Comparison of ENCODE assay signal across 20 cellular contexts in the genomic region with DNA sequence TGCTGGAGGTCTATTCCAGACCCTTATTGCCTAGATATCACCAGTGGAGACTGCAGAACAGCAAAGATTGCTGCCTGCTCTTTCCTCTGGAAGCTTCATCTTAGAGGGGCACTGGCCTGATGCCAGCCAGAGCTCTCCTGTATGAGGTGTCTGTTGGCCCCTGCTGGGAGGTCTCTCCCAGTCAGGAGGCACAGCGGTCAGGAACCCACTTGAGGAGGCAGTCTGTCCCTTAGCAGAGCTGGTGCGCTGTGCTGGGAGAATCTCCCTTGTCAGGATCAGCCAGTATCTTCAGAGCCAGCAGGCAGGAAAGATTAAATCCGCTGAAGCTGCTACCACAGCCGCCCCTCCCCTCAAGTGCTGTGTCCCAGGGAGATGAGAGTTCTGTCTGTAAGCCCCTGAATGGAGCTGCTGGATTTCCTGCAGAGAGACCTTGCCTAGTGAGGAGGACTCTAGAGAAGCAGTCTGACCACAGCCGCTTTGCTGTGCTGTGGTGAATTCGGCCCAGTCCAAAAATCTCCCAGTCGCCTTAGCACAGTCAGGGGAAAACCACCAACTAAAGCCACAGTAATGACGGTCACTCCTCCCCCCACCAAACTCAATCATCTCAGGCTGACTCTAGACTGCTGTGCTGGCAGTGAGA.
A peak's percentile ranks its signal among the peaks of the same experiment; 100 is the strongest.
DNase-seq lines count a peak whose midpoint lies in the region; ATAC-seq, FAIRE-seq and TF ChIP-seq lines count a peak whose summit lies in the region.
"Had no signal": no experiment of that assay in that cellular context is flagged by ENCODE, and none has a peak within 500 bp of the region (broad histone marks: within the 10 kb centered on the region; RNA-seq: fewer than 3 reads in every experiment).

No MANE protein-coding gene starts in this region.

- peak overlapping the region; percentile 12; the same call in 1 of the 2 replicates for H2BK5ac ChIP-seq in H1 (ENCODE audit: low read depth, low read length)

- H4K5ac ChIP-seq in H1 (ENCODE audit: insufficient read length, low read depth, low read length): no peak overlapping the region

- DNase-seq in CMK (ENCODE audit: low read depth): peak; percentile 0
- peak; percentile 42 to 76 for DNase-seq in NCI-H524 (lab: John Stamatoyannopoulos, UW)
- DNase-seq in H1 (ENCODE audit: low read depth in 1 of 2, low spot score in 2 of 2): no peak
- no peak for DNase-seq in effector CD4-positive, alpha-beta T cell
- DNase-seq in SHP77 (lab: John Stamatoyannopoulos, UW): no peak
- DNase-seq: activated gamma-delta T cell; anterior cingulate cortex; C1 segment of cervical spinal cord; foreskin melanocyte; NCI-H1436; stimulated activated CD4-positive, alpha-beta T cell treated with anti-CD3 and anti-CD28 coated beads, Interleukin-2, amount 100 ng/mL, for 48 hours; T1000; uterus had no signal

- no peaks in the 10 kb centered on the region for H3K9me3 ChIP-seq in H1 (ENCODE audit: insufficient read depth in 2 of 2, low read depth in 1 of 2, low read length in 1 of 2)
- H3K9me3 ChIP-seq: SJSA1, uterus had no signal

- CTCF ChIA-PET in H1 (lab: Charles Lee; ENCODE audit: partially characterized antibody): interaction anchor here (1.3 to 1.5 kb wide), 2 partner anchors 13 to 32 kb away, joined by 4 to 5 read pairs; no protein-coding TSS in a partner anchor

- no peak overlapping the region for H2BK120ac ChIP-seq in H1 (replicated peaks; ENCODE audit: low read depth, low read length)

- TF ChIP-seq RAD21 in H1 (IDR thresholded peaks at IDR 0.05 in 1 of 2, conservative IDR thresholded peaks at IDR 0.05 in 1 of 2; ENCODE audit: low read depth in 2 of 2, low read length in 2 of 2): no peak

- no peak overlapping the region for H3K4me3 ChIP-seq in H1 (ENCODE audit: extremely low read depth in 1 of 4, insufficient read depth in 2 of 4, low read depth in 3 of 4, low read length in 4 of 4)
- H3K4me3 ChIP-seq: SJSA1, uterus had no signal

- H3K56ac ChIP-seq in H1 (replicated peaks; ENCODE audit: insufficient read length, low read depth, low read length): no peak overlapping the region

- no peak overlapping the region for H3K4me2 ChIP-seq in H1 (ENCODE audit: insufficient read depth in 1 of 2, low read depth in 2 of 2, low read length in 2 of 2)

- H4K20me1 ChIP-seq in H1 (replicated peaks in 1 of 2; ENCODE audit: control insufficient read depth in 1 of 2, insufficient read depth in 2 of 2, low read length in 2 of 2): peaks cover 0 to 5% of the 10 kb centered on the region in 2 experiments

- H3K14ac ChIP-seq in H1 (ENCODE audit: insufficient read length): no peak overlapping the region

- no peak overlapping the region for H3K27ac ChIP-seq in H1 (ENCODE audit: low read depth, low read length)
- H3K27ac ChIP-seq: parathyroid adenoma, SJSA1, uterus had no signal

- no peak overlapping the region for H2BK20ac ChIP-seq in H1 (ENCODE audit: low read length)

- FAIRE-seq in H1 (lab: Jason Lieb, UNC): no peak
- FAIRE-seq: A204.1, GM19239 had no signal

- no peak for TF ChIP-seq CTCF in H1 (IDR thresholded peaks at IDR 0.05; ENCODE audit: control extremely low read depth in 1 of 3, insufficient read depth in 1 of 3, low read depth in 1 of 3, low read length in 3 of 3)

- POLR2A ChIA-PET in H1 (lab: Charles Lee; ENCODE audit: partially characterized antibody): no interaction called here

- peaks cover 2 to 40% (median 12%) of the 10 kb centered on the region in 4 experiments; a peak in 5 of 8 replicates for H3K36me3 ChIP-seq in H1 (ENCODE audit: control insufficient read depth in 2 of 4, insufficient read depth in 4 of 4, low read length in 3 of 4)
- H3K36me3 ChIP-seq: SJSA1, uterus had no signal

- H4K91ac ChIP-seq in H1 (replicated peaks; ENCODE audit: insufficient read length, low read length): no peak overlapping the region

- no peak overlapping the region for H3K9ac ChIP-seq in H1 (replicated peaks in 1 of 4; ENCODE audit: extremely low read depth in 1 of 4, low read depth in 3 of 4, low read length in 3 of 4)
- H3K9ac ChIP-seq: parathyroid adenoma had no signal

- H3K79me1 ChIP-seq in H1 (ENCODE audit: low read depth, low read length): no peaks in the 10 kb centered on the region

- ATAC-seq in HG02610 (IDR thresholded peaks at IDR 0.05; ENCODE audit: unreplicated experiment): peak; percentile 87
- ATAC-seq in HG02840 (IDR thresholded peaks at IDR 0.05; ENCODE audit: low FRiP score, unreplicated experiment): no peak
- no peak for ATAC-seq in HG03135 (IDR thresholded peaks at IDR 0.05; ENCODE audit: unreplicated experiment)

- no peak for TF ChIP-seq EP300 in H1 (IDR thresholded peaks at IDR 0.05; ENCODE audit: borderline replicate concordance in 1 of 2, low read depth in 2 of 2, low read length in 2 of 2)

- no peak overlapping the region for H2BK12ac ChIP-seq in H1 (ENCODE audit: low read depth, low read length)

- no peak overlapping the region for H2BK15ac ChIP-seq in H1 (ENCODE audit: low read length)

- 84% methylated on average over 8 of the region's 8 CpGs; no CpG with 5 or more reads in 1 of the 2 experiments for WGBS in H1 (ENCODE audit: extremely low coverage in 1 of 2, insufficient coverage in 1 of 2, insufficient read length in 1 of 2, insufficient replicate concordance in 2 of 2, low coverage in 1 of 2, low lambda C conversion rate in 2 of 2, missing lambda C conversion rate in 1 of 2), 2 experiments

- H4K8ac ChIP-seq in H1 (ENCODE audit: extremely low read depth, insufficient read depth, low read length): no peak overlapping the region

- H2AFZ ChIP-seq in H1 (ENCODE audit: low read length): no peak overlapping the region
- H2AFZ ChIP-seq: parathyroid adenoma had no signal

- no peaks in the 10 kb centered on the region for H3K23me2 ChIP-seq in H1 (ENCODE audit: low read depth, low read length)

- no peaks in the 10 kb centered on the region for H3K27me3 ChIP-seq in H1 (replicated peaks in 1 of 4; ENCODE audit: control insufficient read depth in 3 of 4, extremely low read depth in 1 of 4, insufficient read depth in 3 of 4, low read length in 3 of 4)
- H3K27me3 ChIP-seq: SJSA1, uterus had no signal

- H3K23ac ChIP-seq in H1 (ENCODE audit: insufficient read length): no peak overlapping the region

- peaks cover 0 to 10% (median 1%) of the 10 kb centered on the region in 4 experiments; a peak in 4 of 7 replicates for H3K4me1 ChIP-seq in H1 (replicated peaks in 1 of 4; ENCODE audit: control insufficient read depth in 3 of 4, insufficient read depth in 4 of 4, low read length in 3 of 4)
- H3K4me1 ChIP-seq: parathyroid adenoma, SJSA1, uterus had no signal

- H3K4ac ChIP-seq in H1 (replicated peaks; ENCODE audit: insufficient read length, low read depth, low read length): no peak overlapping the region

- TF ChIP-seq POLR2A in H1 (IDR thresholded peaks at IDR 0.05; ENCODE audit: control extremely low read depth in 1 of 2, low read depth in 2 of 2, low read length in 2 of 2): no peak

- no peak overlapping the region for H2AK5ac ChIP-seq in H1 (ENCODE audit: low read depth, low read length)

- no peaks in the 10 kb centered on the region; a peak in 1 of 4 replicates for H3K79me2 ChIP-seq in H1 (ENCODE audit: control insufficient read depth in 1 of 2, insufficient read depth in 2 of 2, low read length in 2 of 2)
- H3K79me2 ChIP-seq: parathyroid adenoma had no signal

- peak overlapping the region; percentile 6; the same call in 1 of the 2 replicates for H3K18ac ChIP-seq in H1 (ENCODE audit: extremely low read depth, low read length)

TF ChIP-seq in H1, 55 proteins besides CTCF, POLR2A, EP300 and RAD21:
- TF ChIP-seq JUND (IDR thresholded peaks at IDR 0.05; ENCODE audit: low read length): no peak
- TF ChIP-seq RFX5 (IDR thresholded peaks at IDR 0.05; ENCODE audit: borderline replicate concordance, low read depth, low read length): no peak
- no peak for TF ChIP-seq CHD1 (IDR thresholded peaks at IDR 0.05; ENCODE audit: low read depth, low read length)
- no peak for TF ChIP-seq RXRA (IDR thresholded peaks at IDR 0.05; ENCODE audit: insufficient read depth, low read depth, low read length)
- no peak for TF ChIP-seq HDAC2 (IDR thresholded peaks at IDR 0.05; ENCODE audit: borderline replicate concordance in 1 of 2, low read depth in 2 of 2, low read length in 2 of 2)
- TF ChIP-seq SP1 (IDR thresholded peaks at IDR 0.05; ENCODE audit: low read depth, low read length): no peak
- TF ChIP-seq TAF1 (IDR thresholded peaks at IDR 0.05; ENCODE audit: low read depth, low read length): no peak
- no peak for TF ChIP-seq SUZ12 (IDR thresholded peaks at IDR 0.05; ENCODE audit: low read length)
- TF ChIP-seq SP4 (IDR thresholded peaks at IDR 0.05; ENCODE audit: low read length): no peak
- TF ChIP-seq, protein P1, sequence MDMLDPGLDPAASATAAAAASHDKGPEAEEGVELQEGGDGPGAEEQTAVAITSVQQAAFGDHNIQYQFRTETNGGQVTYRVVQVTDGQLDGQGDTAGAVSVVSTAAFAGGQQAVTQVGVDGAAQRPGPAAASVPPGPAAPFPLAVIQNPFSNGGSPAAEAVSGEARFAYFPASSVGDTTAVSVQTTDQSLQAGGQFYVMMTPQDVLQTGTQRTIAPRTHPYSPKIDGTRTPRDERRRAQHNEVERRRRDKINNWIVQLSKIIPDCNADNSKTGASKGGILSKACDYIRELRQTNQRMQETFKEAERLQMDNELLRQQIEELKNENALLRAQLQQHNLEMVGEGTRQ (IDR thresholded peaks at IDR 0.05; ENCODE audit: low read length): no peak

Comparison
In these comparisons a context has a peak if more than half of its experiments do, and no peak if none do; other contexts are left out.
1. DNase-seq: peak in CMK (single experiment) and NCI-H524 (2 of 2); none in H1 (0 of 2), effector CD4-positive, alpha-beta T cell (single experiment) and SHP77 (0 of 2).